In genomic region chr7:7772385-7772784, GRCh38 we compare ENCODE assay signal across 9 cellular contexts. TPM values are rescaled to one million over a fixed set of nuclear protein-coding genes. Genes with fewer than 3 reads are reported as not detected.
A peak's percentile ranks its signal among the peaks of the same experiment; 100 is the strongest.
DNase-seq lines count a peak whose midpoint lies in the region; ATAC-seq lines count a peak whose summit lies in the region.
"Had no signal": no experiment of that assay in that cellular context is flagged by ENCODE, and none has a peak within 500 bp of the region (broad histone marks: within the 10 kb centered on the region; RNA-seq: fewer than 3 reads in every experiment).

No MANE protein-coding gene starts in this region.

- peaks cover 28% of the 10 kb centered on the region for H3K4me1 Mint-ChIP-seq in activated naive CD8-positive, alpha-beta T cell treated with anti-CD3 and anti-CD28 coated beads, Interleukin-2, amount 50 U/mL, for 24 hours

- peak; percentile 80 for ATAC-seq in activated naive CD8-positive, alpha-beta T cell treated with anti-CD3 and anti-CD28 coated beads, Interleukin-2, amount 50 U/mL, for 24 hours

- no peaks in the 10 kb centered on the region for H3K36me3 Mint-ChIP-seq in activated naive CD8-positive, alpha-beta T cell treated with anti-CD3 and anti-CD28 coated beads, Interleukin-2, amount 50 U/mL, for 24 hours (ENCODE audit: low read depth)

- peak; percentile 15 for DNase-seq in stimulated activated CD4-positive, alpha-beta T cell treated with anti-CD3 and anti-CD28 coated beads, Interleukin-15, amount 100 ng/mL, for 24 hours
- no peak for DNase-seq in stimulated activated CD4-positive, alpha-beta T cell treated with anti-CD3 and anti-CD28 coated beads, Interleukin-4, amount 100 ng/mL, for 1 hour
- DNase-seq in NCI-H1105 (lab: John Stamatoyannopoulos, UW) (peak; percentile 81), renal cortical epithelial cell (ENCODE audit: low read depth) (peak; percentile 82), foreskin melanocyte (no peak), GM19238 (ENCODE audit: insufficient read length, low spot score) (no peak), head of caudate nucleus (no peak)
- DNase-seq in activated naive CD8-positive, alpha-beta T cell treated with anti-CD3 and anti-CD28 coated beads, Interleukin-2, amount 50 U/mL, for 24 hours = no peak
- DNase-seq: pancreas had no signal

- peak overlapping the region; percentile 54 for H3K4me3 Mint-ChIP-seq in activated naive CD8-positive, alpha-beta T cell treated with anti-CD3 and anti-CD28 coated beads, Interleukin-2, amount 50 U/mL, for 24 hours

- H3K27ac Mint-ChIP-seq in activated naive CD8-positive, alpha-beta T cell treated with anti-CD3 and anti-CD28 coated beads, Interleukin-2, amount 50 U/mL, for 24 hours = no peak overlapping the region

- no peaks in the 10 kb centered on the region for H3K9me3 Mint-ChIP-seq in activated naive CD8-positive, alpha-beta T cell treated with anti-CD3 and anti-CD28 coated beads, Interleukin-2, amount 50 U/mL, for 24 hours

- no peaks in the 10 kb centered on the region for H3K27me3 Mint-ChIP-seq in activated naive CD8-positive, alpha-beta T cell treated with anti-CD3 and anti-CD28 coated beads, Interleukin-2, amount 50 U/mL, for 24 hours

- intact Hi-C loops in head of caudate nucleus (cut with DNase I) = no loop called here

RNA-seq across cellular contexts. Expression of gene RPA3, which starts 54.0 kb away (rescaled TPM):
- 22.2 and 49.5 TPM in 2 replicates for total RNA-seq in renal cortical epithelial cell

Comparison
In these comparisons a context has a peak if more than half of its experiments do, and no peak if none do; other contexts are left out.
1. DNase-seq: peak in stimulated activated CD4-positive, alpha-beta T cell treated with anti-CD3 and anti-CD28 coated beads, Interleukin-15, amount 100 ng/mL, for 24 hours (single experiment), NCI-H1105 (single experiment) and renal cortical epithelial cell (single experiment); none in stimulated activated CD4-positive, alpha-beta T cell treated with anti-CD3 and anti-CD28 coated beads, Interleukin-4, amount 100 ng/mL, for 1 hour (single experiment), activated naive CD8-positive, alpha-beta T cell treated with anti-CD3 and anti-CD28 coated beads, Interleukin-2, amount 50 U/mL, for 24 hours (single experiment), foreskin melanocyte (single experiment), GM19238 (single experiment) and head of caudate nucleus (0 of 42).